ENCODE assay signal across 1 cellular context in the genomic region with DNA sequence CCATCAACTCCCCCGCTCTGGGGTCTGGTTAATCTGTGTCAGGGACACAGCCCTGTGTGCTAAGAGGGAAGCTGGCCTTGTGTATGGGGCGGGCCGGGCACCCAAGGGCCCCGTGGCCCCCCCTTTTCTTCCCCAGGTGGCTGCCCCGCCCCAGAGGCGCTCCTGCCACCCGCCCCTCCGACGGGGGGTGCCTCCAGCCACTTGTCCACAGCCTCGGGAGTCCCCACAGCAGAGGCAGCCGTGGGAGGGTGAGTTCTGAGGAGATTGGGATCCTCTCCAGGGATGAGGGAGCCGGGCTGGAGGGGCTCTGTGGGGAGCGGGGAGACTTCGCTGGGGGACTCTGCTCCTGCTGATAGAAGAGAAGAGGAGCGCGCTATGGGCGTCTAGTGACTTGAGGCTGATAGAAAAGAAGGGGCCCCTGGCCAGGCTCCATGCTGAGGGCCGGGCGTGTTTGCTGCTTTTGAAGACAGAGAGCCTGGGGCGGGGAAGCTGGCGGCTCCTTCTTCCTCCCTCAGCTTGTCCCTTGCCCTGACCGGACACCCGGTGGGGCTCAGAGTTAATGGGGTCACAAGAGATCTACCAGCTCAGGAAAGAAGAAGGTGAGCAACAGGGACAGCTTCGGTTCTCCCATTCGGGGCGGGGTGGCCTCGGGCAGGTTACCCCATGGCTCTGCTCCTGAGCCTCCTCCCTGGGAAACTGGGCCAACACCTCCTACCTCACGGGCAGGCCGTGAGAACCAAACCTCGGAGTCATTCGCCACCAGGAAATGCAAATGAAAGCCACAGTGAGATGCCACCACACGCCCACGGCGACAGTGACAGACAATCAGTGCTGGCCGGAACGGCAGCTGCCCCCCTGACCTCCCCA.
TF ChIP-seq lines count a peak whose summit lies in the region.

No MANE protein-coding gene starts in this region.

TF ChIP-seq in GM12878, 131 proteins besides CTCF, POLR2A, EP300 and RAD21 (continued from another document and continues in another):
- no peak for TF ChIP-seq E2F8 (IDR thresholded peaks at IDR 0.05; ENCODE audit: low read depth, partially characterized antibody)
- TF ChIP-seq, protein P1, sequence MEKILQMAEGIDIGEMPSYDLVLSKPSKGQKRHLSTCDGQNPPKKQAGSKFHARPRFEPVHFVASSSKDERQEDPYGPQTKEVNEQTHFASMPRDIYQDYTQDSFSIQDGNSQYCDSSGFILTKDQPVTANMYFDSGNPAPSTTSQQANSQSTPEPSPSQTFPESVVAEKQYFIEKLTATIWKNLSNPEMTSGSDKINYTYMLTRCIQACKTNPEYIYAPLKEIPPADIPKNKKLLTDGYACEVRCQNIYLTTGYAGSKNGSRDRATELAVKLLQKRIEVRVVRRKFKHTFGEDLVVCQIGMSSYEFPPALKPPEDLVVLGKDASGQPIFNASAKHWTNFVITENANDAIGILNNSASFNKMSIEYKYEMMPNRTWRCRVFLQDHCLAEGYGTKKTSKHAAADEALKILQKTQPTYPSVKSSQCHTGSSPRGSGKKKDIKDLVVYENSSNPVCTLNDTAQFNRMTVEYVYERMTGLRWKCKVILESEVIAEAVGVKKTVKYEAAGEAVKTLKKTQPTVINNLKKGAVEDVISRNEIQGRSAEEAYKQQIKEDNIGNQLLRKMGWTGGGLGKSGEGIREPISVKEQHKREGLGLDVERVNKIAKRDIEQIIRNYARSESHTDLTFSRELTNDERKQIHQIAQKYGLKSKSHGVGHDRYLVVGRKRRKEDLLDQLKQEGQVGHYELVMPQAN (conservative IDR thresholded peaks at IDR 0.05), result no peak
- TF ChIP-seq ZNF24 (IDR thresholded peaks at IDR 0.05), result no peak
- TF ChIP-seq SREBF2 (IDR thresholded peaks at IDR 0.05; ENCODE audit: low read length), result no peak
- TF ChIP-seq IRF5 (IDR thresholded peaks at IDR 0.05; ENCODE audit: borderline replicate concordance), result no peak
- TF ChIP-seq BMI1 (IDR thresholded peaks at IDR 0.05; ENCODE audit: borderline replicate concordance), result no peak
- TF ChIP-seq CREB1 (IDR thresholded peaks at IDR 0.05; ENCODE audit: low read depth), result no peak
- no peak for TF ChIP-seq SIN3A (IDR thresholded peaks at IDR 0.05; ENCODE audit: low read depth, low read length)
- TF ChIP-seq PAX5 (IDR thresholded peaks at IDR 0.05; ENCODE audit: borderline replicate concordance, low read depth, low read length), result 0 out of 2 replicates have a peak, but pooled peaks have one; percentile 40
- no peak for TF ChIP-seq CHD1 (IDR thresholded peaks at IDR 0.05; ENCODE audit: low read depth, low read length)
- no peak for TF ChIP-seq SMARCA5 (IDR thresholded peaks at IDR 0.05)
- no peak for TF ChIP-seq HDAC6 (IDR thresholded peaks at IDR 0.05; ENCODE audit: unreplicated experiment)
- TF ChIP-seq TCF12 (IDR thresholded peaks at IDR 0.05; ENCODE audit: low read depth, low read length), result no peak
- TF ChIP-seq TBL1XR1 (IDR thresholded peaks at IDR 0.05; ENCODE audit: low read depth, low read length), result no peak
- no peak for TF ChIP-seq BACH1 (IDR thresholded peaks at IDR 0.05; ENCODE audit: borderline replicate concordance)
- no peak for TF ChIP-seq FOXM1 (IDR thresholded peaks at IDR 0.05; ENCODE audit: low read depth, low read length)
- no peak for TF ChIP-seq CBX5 (IDR thresholded peaks at IDR 0.05; ENCODE audit: low read depth)
- TF ChIP-seq NR2C2 (IDR thresholded peaks at IDR 0.05; ENCODE audit: borderline replicate concordance, control insufficient read depth, insufficient read length, low read depth), result no peak
- peak; percentile 41 for TF ChIP-seq SKIL (IDR thresholded peaks at IDR 0.05; ENCODE audit: low read depth, poor library complexity, severe bottlenecking)
- TF ChIP-seq ZNF592 (IDR thresholded peaks at IDR 0.05), result no peak
- TF ChIP-seq, protein P2, sequence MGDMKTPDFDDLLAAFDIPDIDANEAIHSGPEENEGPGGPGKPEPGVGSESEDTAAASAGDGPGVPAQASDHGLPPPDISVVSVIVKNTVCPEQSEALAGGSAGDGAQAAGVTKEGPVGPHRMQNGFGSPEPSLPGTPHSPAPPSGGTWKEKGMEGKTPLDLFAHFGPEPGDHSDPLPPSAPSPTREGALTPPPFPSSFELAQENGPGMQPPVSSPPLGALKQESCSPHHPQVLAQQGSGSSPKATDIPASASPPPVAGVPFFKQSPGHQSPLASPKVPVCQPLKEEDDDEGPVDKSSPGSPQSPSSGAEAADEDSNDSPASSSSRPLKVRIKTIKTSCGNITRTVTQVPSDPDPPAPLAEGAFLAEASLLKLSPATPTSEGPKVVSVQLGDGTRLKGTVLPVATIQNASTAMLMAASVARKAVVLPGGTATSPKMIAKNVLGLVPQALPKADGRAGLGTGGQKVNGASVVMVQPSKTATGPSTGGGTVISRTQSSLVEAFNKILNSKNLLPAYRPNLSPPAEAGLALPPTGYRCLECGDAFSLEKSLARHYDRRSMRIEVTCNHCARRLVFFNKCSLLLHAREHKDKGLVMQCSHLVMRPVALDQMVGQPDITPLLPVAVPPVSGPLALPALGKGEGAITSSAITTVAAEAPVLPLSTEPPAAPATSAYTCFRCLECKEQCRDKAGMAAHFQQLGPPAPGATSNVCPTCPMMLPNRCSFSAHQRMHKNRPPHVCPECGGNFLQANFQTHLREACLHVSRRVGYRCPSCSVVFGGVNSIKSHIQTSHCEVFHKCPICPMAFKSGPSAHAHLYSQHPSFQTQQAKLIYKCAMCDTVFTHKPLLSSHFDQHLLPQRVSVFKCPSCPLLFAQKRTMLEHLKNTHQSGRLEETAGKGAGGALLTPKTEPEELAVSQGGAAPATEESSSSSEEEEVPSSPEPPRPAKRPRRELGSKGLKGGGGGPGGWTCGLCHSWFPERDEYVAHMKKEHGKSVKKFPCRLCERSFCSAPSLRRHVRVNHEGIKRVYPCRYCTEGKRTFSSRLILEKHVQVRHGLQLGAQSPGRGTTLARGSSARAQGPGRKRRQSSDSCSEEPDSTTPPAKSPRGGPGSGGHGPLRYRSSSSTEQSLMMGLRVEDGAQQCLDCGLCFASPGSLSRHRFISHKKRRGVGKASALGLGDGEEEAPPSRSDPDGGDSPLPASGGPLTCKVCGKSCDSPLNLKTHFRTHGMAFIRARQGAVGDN (IDR thresholded peaks at IDR 0.05), result no peak; the same call in 1 of the 2 replicates
- no peak for TF ChIP-seq TAF1 (IDR thresholded peaks at IDR 0.05; ENCODE audit: borderline replicate concordance, low read depth, low read length)
- no peak for TF ChIP-seq CBFB (IDR thresholded peaks at IDR 0.05; ENCODE audit: low read depth)
- peak; percentile 98; the same call in 2 of the 3 replicates for TF ChIP-seq POU2F2 (IDR thresholded peaks at IDR 0.05; ENCODE audit: borderline replicate concordance, low read depth, low read length)
- no peak for TF ChIP-seq MXI1 (IDR thresholded peaks at IDR 0.05; ENCODE audit: low read depth, low read length)
- TF ChIP-seq, protein P3, sequence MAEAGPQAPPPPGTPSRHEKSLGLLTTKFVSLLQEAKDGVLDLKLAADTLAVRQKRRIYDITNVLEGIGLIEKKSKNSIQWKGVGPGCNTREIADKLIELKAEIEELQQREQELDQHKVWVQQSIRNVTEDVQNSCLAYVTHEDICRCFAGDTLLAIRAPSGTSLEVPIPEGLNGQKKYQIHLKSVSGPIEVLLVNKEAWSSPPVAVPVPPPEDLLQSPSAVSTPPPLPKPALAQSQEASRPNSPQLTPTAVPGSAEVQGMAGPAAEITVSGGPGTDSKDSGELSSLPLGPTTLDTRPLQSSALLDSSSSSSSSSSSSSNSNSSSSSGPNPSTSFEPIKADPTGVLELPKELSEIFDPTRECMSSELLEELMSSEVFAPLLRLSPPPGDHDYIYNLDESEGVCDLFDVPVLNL (IDR thresholded peaks at IDR 0.05; ENCODE audit: low read depth, low read length), result no peak
- TF ChIP-seq RELA (IDR thresholded peaks at IDR 0.05; ENCODE audit: borderline replicate concordance, partially characterized antibody), result no peak
- no peak for TF ChIP-seq POLR2AphosphoS5 (IDR thresholded peaks at IDR 0.05; ENCODE audit: low read length)
- TF ChIP-seq STAT1 (conservative IDR thresholded peaks at IDR 0.05), result no peak
- TF ChIP-seq, protein P4, sequence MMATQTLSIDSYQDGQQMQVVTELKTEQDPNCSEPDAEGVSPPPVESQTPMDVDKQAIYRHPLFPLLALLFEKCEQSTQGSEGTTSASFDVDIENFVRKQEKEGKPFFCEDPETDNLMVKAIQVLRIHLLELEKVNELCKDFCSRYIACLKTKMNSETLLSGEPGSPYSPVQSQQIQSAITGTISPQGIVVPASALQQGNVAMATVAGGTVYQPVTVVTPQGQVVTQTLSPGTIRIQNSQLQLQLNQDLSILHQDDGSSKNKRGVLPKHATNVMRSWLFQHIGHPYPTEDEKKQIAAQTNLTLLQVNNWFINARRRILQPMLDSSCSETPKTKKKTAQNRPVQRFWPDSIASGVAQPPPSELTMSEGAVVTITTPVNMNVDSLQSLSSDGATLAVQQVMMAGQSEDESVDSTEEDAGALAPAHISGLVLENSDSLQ (IDR thresholded peaks at IDR 0.05), result peak; percentile 82
- no peak for TF ChIP-seq ATF2 (IDR thresholded peaks at IDR 0.05; ENCODE audit: low read length)
